In the genomic region with DNA sequence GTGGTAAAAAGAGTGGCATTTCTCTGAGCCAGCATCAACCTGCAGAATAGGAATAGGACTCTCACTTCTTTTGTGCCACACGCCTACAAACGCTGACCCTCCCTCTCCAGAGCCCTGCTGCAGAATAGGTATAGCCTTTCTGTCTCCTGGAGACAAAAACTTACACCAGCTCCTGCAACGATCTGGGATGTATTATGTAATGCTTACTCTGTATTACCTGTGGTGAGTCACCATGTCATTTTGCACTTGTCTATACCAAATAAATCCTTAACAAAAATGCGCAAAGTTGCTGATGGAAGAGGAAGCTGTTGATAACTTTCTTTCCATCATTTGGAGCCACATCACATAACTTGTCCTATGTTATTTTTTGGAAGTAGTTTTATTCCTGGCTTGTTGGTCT, we compare ENCODE assay signal across 15 cellular contexts.
DNase-seq lines count a peak whose midpoint lies in the region; TF ChIP-seq lines count a peak whose summit lies in the region.
"Had no signal": no experiment of that assay in that cellular context is flagged by ENCODE, and none has a peak within 500 bp of the region (broad histone marks: within the 10 kb centered on the region; RNA-seq: fewer than 3 reads in every experiment).

No MANE protein-coding gene starts in this region.

- H4K20me1 ChIP-seq in hepatocyte (ENCODE audit: insufficient read depth, poor library complexity, severe bottlenecking): no peaks in the 10 kb centered on the region
- H4K20me1 ChIP-seq in Karpas-422 (ENCODE audit: insufficient read depth, low read depth, low read length): no peaks in the 10 kb centered on the region

- H3K4me2 ChIP-seq in mesenchymal stem cell (ENCODE audit: low read length, poor library complexity, severe bottlenecking): no peak overlapping the region
- no peak overlapping the region for H3K4me2 ChIP-seq in hepatocyte
- no peak overlapping the region for H3K4me2 ChIP-seq in Karpas-422 (ENCODE audit: low read depth, low read length, poor library complexity, severe bottlenecking)

- no peak overlapping the region for H3K14ac ChIP-seq in mesenchymal stem cell (ENCODE audit: low read length in 2 of 2)

- no peak overlapping the region for H2BK15ac ChIP-seq in mesenchymal stem cell (ENCODE audit: low read depth, poor library complexity, severe bottlenecking)

- H2BK12ac ChIP-seq in mesenchymal stem cell (ENCODE audit: low read length in 2 of 2): peak overlapping the region; percentile 37 to 64

- no peak overlapping the region for H3K4me3 Mint-ChIP-seq in MCF 10A (ENCODE audit: unreplicated experiment)
- H3K4me3 Mint-ChIP-seq: CD14-positive monocyte, IgD-negative memory B cell had no signal

- no peaks in the 10 kb centered on the region for H3K36me3 ChIP-seq in breast epithelium
- H3K36me3 ChIP-seq in mesenchymal stem cell (ENCODE audit: control insufficient read depth in 1 of 2, insufficient read depth in 2 of 2, low read depth in 1 of 2, low read length in 2 of 2): no peaks in the 10 kb centered on the region
- H3K36me3 ChIP-seq in hepatocyte (replicated peaks; ENCODE audit: insufficient read depth, low read depth): no peaks in the 10 kb centered on the region
- no peaks in the 10 kb centered on the region for H3K36me3 ChIP-seq in Karpas-422 (ENCODE audit: insufficient read depth, low read length)

- no peak overlapping the region for H4K8ac ChIP-seq in mesenchymal stem cell (ENCODE audit: low read length)

- H3K9me3 ChIP-seq in breast epithelium (no peaks in the 10 kb centered on the region), mesenchymal stem cell (ENCODE audit: control insufficient read depth, low read length) (no peaks in the 10 kb centered on the region), hepatocyte (ENCODE audit: low read depth) (no peaks in the 10 kb centered on the region), Karpas-422 (ENCODE audit: low read length) (no peaks in the 10 kb centered on the region)
- H3K9me3 ChIP-seq: Caco-2 had no signal

- no peaks in the 10 kb centered on the region for H3K36me3 Mint-ChIP-seq in MCF 10A (ENCODE audit: insufficient read depth, unreplicated experiment)
- H3K36me3 Mint-ChIP-seq: CD14-positive monocyte, IgD-negative memory B cell had no signal

- H3K79me1 ChIP-seq in mesenchymal stem cell (replicated peaks; ENCODE audit: low read length, poor library complexity, severe bottlenecking): no peaks in the 10 kb centered on the region

- H3K9ac ChIP-seq in mesenchymal stem cell (ENCODE audit: low read length): no peak overlapping the region
- H3K9ac ChIP-seq in Karpas-422 (ENCODE audit: low read length): no peak overlapping the region

- H3K4me1 ChIP-seq in breast epithelium (peaks cover 0 to 3% of the 10 kb centered on the region in 2 donors), mesenchymal stem cell (ENCODE audit: control insufficient read depth, insufficient read depth, low read depth, low read length) (peaks cover 6% of the 10 kb centered on the region), hepatocyte (ENCODE audit: insufficient read depth) (peaks cover 24% of the 10 kb centered on the region), Karpas-422 (ENCODE audit: low read length) (peaks cover 7% of the 10 kb centered on the region)

- H2AK5ac ChIP-seq in mesenchymal stem cell (ENCODE audit: low read length, severe bottlenecking): no peak overlapping the region

- no peak overlapping the region for H2BK5ac ChIP-seq in mesenchymal stem cell (ENCODE audit: low read depth, low read length, poor library complexity, severe bottlenecking)

- no peak overlapping the region for H3K4ac ChIP-seq in mesenchymal stem cell (ENCODE audit: low read depth in 1 of 2, low read length in 2 of 2)

- BruUV-seq in MCF 10A (replicated peaks; lab: Mats Ljungman, UMichigan): no TSS peak

- POLR2A ChIA-PET in MCF 10A (lab: Yijun Ruan, JAX): interaction anchor here (0.6 to 1.3 kb wide), 4 partner anchors 9 to 120 kb away, joined by 3 to 5 read pairs (median 4); no protein-coding TSS in a partner anchor

- TF ChIP-seq POLR2A in breast epithelium (IDR thresholded peaks at IDR 0.05): no peak

- peaks cover 34% of the 10 kb centered on the region for H3K4me1 Mint-ChIP-seq in MCF 10A (ENCODE audit: insufficient read depth, unreplicated experiment)

- no peaks in the 10 kb centered on the region for H3K27me3 ChIP-seq in breast epithelium
- H3K27me3 ChIP-seq in mesenchymal stem cell (ENCODE audit: control insufficient read depth in 1 of 2, insufficient read depth in 1 of 2, low read length in 2 of 2): no peaks in the 10 kb centered on the region
- no peaks in the 10 kb centered on the region for H3K27me3 ChIP-seq in hepatocyte
- H3K27me3 ChIP-seq in Karpas-422 (ENCODE audit: low read length): no peaks in the 10 kb centered on the region

- H3K27ac Mint-ChIP-seq in MCF 10A (ENCODE audit: low read depth, unreplicated experiment): peak overlapping the region; percentile 11
- H3K27ac Mint-ChIP-seq: CD14-positive monocyte, IgD-negative memory B cell had no signal

- TF ChIP-seq CTCF in MCF 10A (IDR thresholded peaks at IDR 0.05; ENCODE audit: unreplicated experiment) (no peak), breast epithelium (IDR thresholded peaks at IDR 0.05) (no peak), hepatocyte (IDR thresholded peaks at IDR 0.05; ENCODE audit: poor library complexity) (no peak)

- no peak overlapping the region for H3K23ac ChIP-seq in mesenchymal stem cell (ENCODE audit: low read length in 2 of 2)

- H3K9me2 ChIP-seq in hepatocyte (replicated peaks; ENCODE audit: insufficient read depth) (no peaks in the 10 kb centered on the region), Karpas-422 (replicated peaks; ENCODE audit: insufficient read depth, low read length) (no peaks in the 10 kb centered on the region)

- peak overlapping the region in 1 of 2 donors; percentile 36 for H3K27ac ChIP-seq in breast epithelium
- H3K27ac ChIP-seq in mesenchymal stem cell (ENCODE audit: low read length, poor library complexity, severe bottlenecking): no peak overlapping the region
- H3K27ac ChIP-seq in hepatocyte: no peak overlapping the region
- H3K27ac ChIP-seq in Karpas-422 (ENCODE audit: low read length): no peak overlapping the region

- H3K79me2 ChIP-seq in hepatocyte: no peaks in the 10 kb centered on the region
- H3K79me2 ChIP-seq in Karpas-422 (ENCODE audit: low read length): no peaks in the 10 kb centered on the region

- H2AFZ ChIP-seq in mesenchymal stem cell (ENCODE audit: low read depth, low read length) (no peak overlapping the region), hepatocyte (no peak overlapping the region), Karpas-422 (ENCODE audit: low read length) (no peak overlapping the region)

- DNase-seq in MCF 10A (ENCODE audit: unreplicated experiment) (peak; percentile 59), breast epithelium (ENCODE audit: low spot score in 2 of 2) (no peak), SW480 (ENCODE audit: low spot score) (peak; percentile 14), mesenchymal stem cell (no peak), hepatocyte (ENCODE audit: low spot score) (no peak), NCI-H2029 (lab: John Stamatoyannopoulos, UW) (no peak), Karpas-422 (no peak)
- no peak for DNase-seq in activated CD4-positive, alpha-beta T cell treated with anti-CD3 and anti-CD28 coated beads, Interleukin-2, amount 50 U/mL, for 1 hour
- DNase-seq: Caco-2, GF-D8, NCI-H1436 treated with DMSO at 0.1 percent for 48 hours, NCI-H2081 treated with DMSO at 0.1 percent for 48 hours, NCI-H446 treated with DMSO at 0.1 percent for 48 hours had no signal

- H3K4me3 ChIP-seq in breast epithelium: no peak overlapping the region
- no peak overlapping the region for H3K4me3 ChIP-seq in mesenchymal stem cell (ENCODE audit: insufficient read depth in 1 of 2, low read depth in 1 of 2, low read length in 2 of 2)
- no peak overlapping the region for H3K4me3 ChIP-seq in hepatocyte
- no peak overlapping the region for H3K4me3 ChIP-seq in Karpas-422 (ENCODE audit: low read length)

- no peak overlapping the region for H2BK120ac ChIP-seq in mesenchymal stem cell (ENCODE audit: low read depth, low read length)

- H3K27me3 Mint-ChIP-seq in MCF 10A (ENCODE audit: insufficient read depth, unreplicated experiment): no peaks in the 10 kb centered on the region
- H3K27me3 Mint-ChIP-seq: IgD-negative memory B cell had no signal

- 90% methylated on average over 3 of the region's 4 CpGs for WGBS in mesenchymal stem cell
- 49% methylated on average over 4 of the region's 4 CpGs for WGBS in hepatocyte (ENCODE audit: low lambda C conversion rate, missing lambda C conversion rate)

- intact Hi-C loops in MCF 10A (cut with micrococcal nuclease): loop anchor here (10.0 kb wide), 1 partner anchor 85 kb away; no protein-coding TSS in a partner anchor
- intact Hi-C loops in breast epithelium (cut with DNase I; ENCODE audit: low total_unique reads): no loop called here

- no peak overlapping the region for H3K18ac ChIP-seq in mesenchymal stem cell (ENCODE audit: low read depth in 1 of 2, low read length in 2 of 2)

- no peak overlapping the region for H4K91ac ChIP-seq in mesenchymal stem cell (ENCODE audit: low read length)

- CTCF ChIA-PET in MCF 10A (lab: Yijun Ruan, JAX): interaction anchor here (0.5 to 0.7 kb wide), 2 partner anchors 20 to 152 kb away, joined by 3 read pairs; no protein-coding TSS in a partner anchor

- no peaks in the 10 kb centered on the region for H3K9me3 Mint-ChIP-seq in MCF 10A (ENCODE audit: unreplicated experiment)
- H3K9me3 Mint-ChIP-seq: IgD-negative memory B cell had no signal

Comparison
In these comparisons a context has a peak if more than half of its experiments do, and no peak if none do; other contexts are left out.
1. DNase-seq: peak in MCF 10A (single experiment) and SW480 (single experiment); none in breast epithelium (0 of 2), mesenchymal stem cell (single experiment), hepatocyte (single experiment), NCI-H2029 (single experiment), activated CD4-positive, alpha-beta T cell treated with anti-CD3 and anti-CD28 coated beads, Interleukin-2, amount 50 U/mL, for 1 hour (single experiment) and Karpas-422 (single experiment).